ENCODE assay signal across 11 cellular contexts in genomic region chr15:95247068-95247984, GRCh38.
A peak's percentile ranks its signal among the peaks of the same experiment; 100 is the strongest.
DNase-seq lines count a peak whose midpoint lies in the region; ATAC-seq and TF ChIP-seq lines count a peak whose summit lies in the region.
"Had no signal": no experiment of that assay in that cellular context is flagged by ENCODE, and none has a peak within 500 bp of the region (broad histone marks: within the 10 kb centered on the region; RNA-seq: fewer than 3 reads in every experiment).

No MANE protein-coding gene starts in this region.

- H3K79me2 ChIP-seq in HCT116 (ENCODE audit: insufficient read depth, low read length), result no peaks in the 10 kb centered on the region

- H3K4me3 ChIP-seq in HCT116 (replicated peaks in 1 of 2; ENCODE audit: low read depth in 1 of 2, low read length in 2 of 2) (peak overlapping the region in 1 of 2 experiments; percentile 44; a peak in 2 of 4 replicates), upper lobe of right lung (no peak overlapping the region)

- DNase-seq in HCT116 (ENCODE audit: low read depth, low spot score), result peak; percentile 92
- DNase-seq in SW480 (ENCODE audit: low spot score), result peak; percentile 66
- peak; percentile 99 to 100 for DNase-seq in foreskin keratinocyte
- no peak for DNase-seq in upper lobe of right lung
- DNase-seq in left cardiac atrium, result no peak
- DNase-seq in activated T-helper 1 cell treated with anti-CD3 and anti-CD28 coated beads, Interleukin-12 subunit alpha, Interleukin-12 subunit beta, Interleukin-2, Interleukin-4 antibody, amounts not matched to agents 30 ng/mL and 10 ng/mL and 1 ng/mL, durations not matched to agents 14 hours and 24 hours and 36 hours (ENCODE audit: low spot score), result no peak
- DNase-seq: activated T-cell treated with anti-CD3 and anti-CD28 coated beads, Interleukin-2, amount 50 U/mL, for 24 hours; stimulated activated CD4-positive, alpha-beta T cell treated with anti-CD3 and anti-CD28 coated beads, Interleukin-15, amount 100 ng/mL, for 24 hours; T-helper 17 cell had no signal

- H3K36me3 Mint-ChIP-seq in activated T-helper 1 cell treated with anti-CD3 and anti-CD28 coated beads, Interleukin-12 subunit alpha, Interleukin-12 subunit beta, Interleukin-2, Interleukin-4 antibody, amounts not matched to agents 30 ng/mL and 10 ng/mL and 1 ng/mL, durations not matched to agents 14 hours and 24 hours and 36 hours (ENCODE audit: low read depth), result no peaks in the 10 kb centered on the region
- H3K36me3 Mint-ChIP-seq: memory B cell had no signal

- no peaks in the 10 kb centered on the region for H3K27me3 ChIP-seq in HCT116 (ENCODE audit: insufficient read depth, low read length)
- H3K27me3 ChIP-seq in foreskin keratinocyte, result no peaks in the 10 kb centered on the region
- no peaks in the 10 kb centered on the region for H3K27me3 ChIP-seq in upper lobe of right lung

- H3K36me3 ChIP-seq in HCT116 (ENCODE audit: control insufficient read depth in 1 of 2, insufficient read depth in 2 of 2, low read length in 2 of 2) (no peaks in the 10 kb centered on the region), upper lobe of right lung (no peaks in the 10 kb centered on the region)

- H3K9me3 ChIP-seq in HCT116 (ENCODE audit: control insufficient read depth in 1 of 2, insufficient read depth in 1 of 2, low read depth in 1 of 2, low read length in 2 of 2) (no peaks in the 10 kb centered on the region; a peak in 1 of 4 replicates), upper lobe of right lung (no peaks in the 10 kb centered on the region)

- no TSS peak for BruUV-seq in HCT116 (replicated peaks; lab: Mats Ljungman, UMichigan)

- H3K4me1 ChIP-seq in HCT116 (ENCODE audit: control insufficient read depth in 1 of 2, insufficient read depth in 2 of 2, low read length in 2 of 2) (peaks cover 7 to 25% of the 10 kb centered on the region in 2 experiments), foreskin keratinocyte (peaks cover 9% of the 10 kb centered on the region), upper lobe of right lung (no peaks in the 10 kb centered on the region)

- H4K20me1 ChIP-seq in HCT116 (ENCODE audit: insufficient read depth), result no peaks in the 10 kb centered on the region

- POLR2A ChIA-PET in HCT116 (lab: Charles Lee), result no interaction called here

- no peak overlapping the region for H3K27ac Mint-ChIP-seq in activated T-helper 1 cell treated with anti-CD3 and anti-CD28 coated beads, Interleukin-12 subunit alpha, Interleukin-12 subunit beta, Interleukin-2, Interleukin-4 antibody, amounts not matched to agents 30 ng/mL and 10 ng/mL and 1 ng/mL, durations not matched to agents 14 hours and 24 hours and 36 hours
- H3K27ac Mint-ChIP-seq: activated T-cell treated with anti-CD3 and anti-CD28 coated beads, Interleukin-2, amount 50 U/mL, for 24 hours; memory B cell; T-helper 17 cell had no signal

- peak; percentile 95 for ATAC-seq in HCT116
- ATAC-seq in foreskin keratinocyte, result peak; percentile 100
- ATAC-seq in upper lobe of right lung, result peak; percentile 50
- no peak for ATAC-seq in HG03432 (IDR thresholded peaks at IDR 0.05; ENCODE audit: unreplicated experiment)
- no peak for ATAC-seq in left cardiac atrium
- ATAC-seq: T-helper 17 cell had no signal

- H2AFZ ChIP-seq in HCT116 (ENCODE audit: low read depth, low read length, poor library complexity, severe bottlenecking), result peak overlapping the region; percentile 90

- no peak for TF ChIP-seq CTCF in HCT116 (IDR thresholded peaks at IDR 0.05 in 2 of 3, conservative IDR thresholded peaks at IDR 0.05 in 1 of 3; ENCODE audit: borderline replicate concordance in 1 of 3, insufficient read depth in 1 of 3, low read depth in 2 of 3, low read length in 2 of 3)
- TF ChIP-seq CTCF in foreskin keratinocyte (conservative IDR thresholded peaks at IDR 0.05), result no peak
- no peak for TF ChIP-seq CTCF in upper lobe of right lung (IDR thresholded peaks at IDR 0.05)

- H3K27ac ChIP-seq in HCT116 (ENCODE audit: low read depth, low read length), result peak overlapping the region; percentile 43
- peak overlapping the region; percentile 21 for H3K27ac ChIP-seq in foreskin keratinocyte
- H3K27ac ChIP-seq in upper lobe of right lung, result no peak overlapping the region

- H3K4me2 ChIP-seq in HCT116 (ENCODE audit: low read length), result peak overlapping the region; percentile 73

- H3K9me2 ChIP-seq in HCT116 (ENCODE audit: insufficient read depth), result no peaks in the 10 kb centered on the region

- H3K9ac ChIP-seq in HCT116 (ENCODE audit: low read length), result peak overlapping the region; percentile 32; the same call in 1 of the 2 replicates

- no peaks in the 10 kb centered on the region for H3K9me3 Mint-ChIP-seq in activated T-helper 1 cell treated with anti-CD3 and anti-CD28 coated beads, Interleukin-12 subunit alpha, Interleukin-12 subunit beta, Interleukin-2, Interleukin-4 antibody, amounts not matched to agents 30 ng/mL and 10 ng/mL and 1 ng/mL, durations not matched to agents 14 hours and 24 hours and 36 hours
- H3K9me3 Mint-ChIP-seq: activated T-cell treated with anti-CD3 and anti-CD28 coated beads, Interleukin-2, amount 50 U/mL, for 24 hours had no signal

- intact Hi-C loops in HCT116 (cut with micrococcal nuclease) (no loop called here), upper lobe of right lung (cut with DNase I) (no loop called here), left cardiac atrium (cut with DNase I) (no loop called here)
- intact Hi-C loops in activated T-helper 1 cell treated with anti-CD3 and anti-CD28 coated beads, Interleukin-12 subunit alpha, Interleukin-12 subunit beta, Interleukin-2, Interleukin-4 antibody, amounts not matched to agents 30 ng/mL and 10 ng/mL and 1 ng/mL, durations not matched to agents 14 hours and 24 hours and 36 hours (cut with micrococcal nuclease), result no loop called here

- RAD21 ChIA-PET in HCT116 (lab: Charles Lee; ENCODE audit: low non-redundant PET in 1 of 2, low total read pairs in 2 of 2, uncharacterized antibody in 2 of 2, unreplicated experiment in 2 of 2), result interaction anchor here in 1 of 2 experiments (1.0 kb wide), 1 partner anchor 12 kb away, joined by 4 read pairs; no protein-coding TSS in a partner anchor

- no peak overlapping the region for H3K4me3 Mint-ChIP-seq in activated T-helper 1 cell treated with anti-CD3 and anti-CD28 coated beads, Interleukin-12 subunit alpha, Interleukin-12 subunit beta, Interleukin-2, Interleukin-4 antibody, amounts not matched to agents 30 ng/mL and 10 ng/mL and 1 ng/mL, durations not matched to agents 14 hours and 24 hours and 36 hours
- H3K4me3 Mint-ChIP-seq: activated T-cell treated with anti-CD3 and anti-CD28 coated beads, Interleukin-2, amount 50 U/mL, for 24 hours; memory B cell; T-helper 17 cell had no signal

- CTCF ChIA-PET in HCT116 (lab: Charles Lee), result no interaction called here

- H3K27me3 Mint-ChIP-seq in activated T-helper 1 cell treated with anti-CD3 and anti-CD28 coated beads, Interleukin-12 subunit alpha, Interleukin-12 subunit beta, Interleukin-2, Interleukin-4 antibody, amounts not matched to agents 30 ng/mL and 10 ng/mL and 1 ng/mL, durations not matched to agents 14 hours and 24 hours and 36 hours (ENCODE audit: insufficient read depth), result peaks cover 2% of the 10 kb centered on the region
- H3K27me3 Mint-ChIP-seq: T-helper 17 cell had no signal

- peak; percentile 11; the same call in 1 of the 2 replicates for TF ChIP-seq RAD21 in HCT116 (IDR thresholded peaks at IDR 0.05; ENCODE audit: low read depth)

- no peak for TF ChIP-seq POLR2A in HCT116 (IDR thresholded peaks at IDR 0.05; ENCODE audit: borderline replicate concordance, extremely low read depth, insufficient read depth, insufficient read length)

- no peaks in the 10 kb centered on the region for H3K4me1 Mint-ChIP-seq in activated T-helper 1 cell treated with anti-CD3 and anti-CD28 coated beads, Interleukin-12 subunit alpha, Interleukin-12 subunit beta, Interleukin-2, Interleukin-4 antibody, amounts not matched to agents 30 ng/mL and 10 ng/mL and 1 ng/mL, durations not matched to agents 14 hours and 24 hours and 36 hours (ENCODE audit: low read depth)
- H3K4me1 Mint-ChIP-seq: memory B cell, T-helper 17 cell had no signal

TF ChIP-seq in HCT116, 20 proteins besides CTCF, POLR2A, EP300 and RAD21 (continues in another document):
- TF ChIP-seq ZFX (IDR thresholded peaks at IDR 0.05), result no peak
- peak; percentile 73 for TF ChIP-seq MAX (IDR thresholded peaks at IDR 0.05)
- TF ChIP-seq JUND (IDR thresholded peaks at IDR 0.05), result peak; percentile 99
- TF ChIP-seq CEBPB (IDR thresholded peaks at IDR 0.05; ENCODE audit: low read depth), result peak; percentile 76
- TF ChIP-seq, protein P1, sequence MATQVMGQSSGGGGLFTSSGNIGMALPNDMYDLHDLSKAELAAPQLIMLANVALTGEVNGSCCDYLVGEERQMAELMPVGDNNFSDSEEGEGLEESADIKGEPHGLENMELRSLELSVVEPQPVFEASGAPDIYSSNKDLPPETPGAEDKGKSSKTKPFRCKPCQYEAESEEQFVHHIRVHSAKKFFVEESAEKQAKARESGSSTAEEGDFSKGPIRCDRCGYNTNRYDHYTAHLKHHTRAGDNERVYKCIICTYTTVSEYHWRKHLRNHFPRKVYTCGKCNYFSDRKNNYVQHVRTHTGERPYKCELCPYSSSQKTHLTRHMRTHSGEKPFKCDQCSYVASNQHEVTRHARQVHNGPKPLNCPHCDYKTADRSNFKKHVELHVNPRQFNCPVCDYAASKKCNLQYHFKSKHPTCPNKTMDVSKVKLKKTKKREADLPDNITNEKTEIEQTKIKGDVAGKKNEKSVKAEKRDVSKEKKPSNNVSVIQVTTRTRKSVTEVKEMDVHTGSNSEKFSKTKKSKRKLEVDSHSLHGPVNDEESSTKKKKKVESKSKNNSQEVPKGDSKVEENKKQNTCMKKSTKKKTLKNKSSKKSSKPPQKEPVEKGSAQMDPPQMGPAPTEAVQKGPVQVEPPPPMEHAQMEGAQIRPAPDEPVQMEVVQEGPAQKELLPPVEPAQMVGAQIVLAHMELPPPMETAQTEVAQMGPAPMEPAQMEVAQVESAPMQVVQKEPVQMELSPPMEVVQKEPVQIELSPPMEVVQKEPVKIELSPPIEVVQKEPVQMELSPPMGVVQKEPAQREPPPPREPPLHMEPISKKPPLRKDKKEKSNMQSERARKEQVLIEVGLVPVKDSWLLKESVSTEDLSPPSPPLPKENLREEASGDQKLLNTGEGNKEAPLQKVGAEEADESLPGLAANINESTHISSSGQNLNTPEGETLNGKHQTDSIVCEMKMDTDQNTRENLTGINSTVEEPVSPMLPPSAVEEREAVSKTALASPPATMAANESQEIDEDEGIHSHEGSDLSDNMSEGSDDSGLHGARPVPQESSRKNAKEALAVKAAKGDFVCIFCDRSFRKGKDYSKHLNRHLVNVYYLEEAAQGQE (IDR thresholded peaks at IDR 0.05; ENCODE audit: low read depth), result no peak
- TF ChIP-seq CBX3 (IDR thresholded peaks at IDR 0.05; ENCODE audit: low read depth), result peak; percentile 98
- TF ChIP-seq ELF1 (IDR thresholded peaks at IDR 0.05; ENCODE audit: borderline replicate concordance, low read depth), result no peak
- TF ChIP-seq SP1 (IDR thresholded peaks at IDR 0.05; ENCODE audit: low read depth), result peak; percentile 92
- TF ChIP-seq EGR1 (IDR thresholded peaks at IDR 0.05; ENCODE audit: low read depth), result 0 out of 2 replicates have a peak, but pooled peaks have one; percentile 32

Comparison
In these comparisons a context has a peak if more than half of its experiments do, and no peak if none do; other contexts are left out.
1. ATAC-seq: peak in HCT116 (single experiment), foreskin keratinocyte (single experiment) and upper lobe of right lung (single experiment); none in HG03432 (single experiment) and left cardiac atrium (0 of 2).
2. DNase-seq: peak in HCT116 (single experiment), SW480 (single experiment) and foreskin keratinocyte (2 of 2); none in upper lobe of right lung (single experiment), left cardiac atrium (single experiment) and activated T-helper 1 cell treated with anti-CD3 and anti-CD28 coated beads, Interleukin-12 subunit alpha, Interleukin-12 subunit beta, Interleukin-2, Interleukin-4 antibody, amounts not matched to agents 30 ng/mL and 10 ng/mL and 1 ng/mL, durations not matched to agents 14 hours and 24 hours and 36 hours (single experiment).